9 cellular contexts compared by ENCODE assay signal in genomic region chrX:69153060-69153730, GRCh38. TPM values are rescaled to one million over a fixed set of nuclear protein-coding genes. Genes with fewer than 3 reads are reported as not detected.
DNase-seq lines count a peak whose midpoint lies in the region; ATAC-seq and TF ChIP-seq lines count a peak whose summit lies in the region.
"Had no signal": no experiment of that assay in that cellular context is flagged by ENCODE, and none has a peak within 500 bp of the region (broad histone marks: within the 10 kb centered on the region; RNA-seq: fewer than 3 reads in every experiment).

No MANE protein-coding gene starts in this region.

- H4K20me1 ChIP-seq in MM.1S (ENCODE audit: insufficient read depth, low read length) = no peaks in the 10 kb centered on the region

- no peaks in the 10 kb centered on the region for H3F3A ChIP-seq in MM.1S (ENCODE audit: insufficient read depth, low read length)

- ATAC-seq in right lobe of liver (peak; percentile 14 to 31 (median 19)), HG02798 (IDR thresholded peaks at IDR 0.05; ENCODE audit: poor library complexity, unreplicated experiment) (no peak)
- ATAC-seq: stimulated activated naive CD8-positive, alpha-beta T cell treated with anti-CD3 and anti-CD28 coated beads, Interleukin-15, Interleukin-2, amounts not matched to agents 100 U/mL and 50 U/mL, for 24 hours had no signal

- H3K27ac ChIP-seq in endodermal cell (ENCODE audit: low read depth, low read length) (peak overlapping the region; percentile 81), right lobe of liver (no peak overlapping the region), MM.1S (ENCODE audit: low read length) (no peak overlapping the region)

- no peak overlapping the region for H3K4me2 ChIP-seq in MM.1S (ENCODE audit: low read depth, low read length)

- WGBS in endodermal cell (ENCODE audit: insufficient coverage in 1 of 2, insufficient read length in 1 of 2), 2 experiments = 0 to 72% methylated on average over 1 to 8 of the region's 8 CpGs
- 40% methylated on average over 3 of the region's 8 CpGs for WGBS in right lobe of liver (ENCODE audit: insufficient coverage, low coverage, low lambda C conversion rate, missing lambda C conversion rate)

- no peak for TF ChIP-seq CTCF in endodermal cell (conservative IDR thresholded peaks at IDR 0.05)
- no peak for TF ChIP-seq CTCF in right lobe of liver (IDR thresholded peaks at IDR 0.05)
- TF ChIP-seq CTCF in type B pancreatic cell (conservative IDR thresholded peaks at IDR 0.05) = no peak
- no peak for TF ChIP-seq CTCF in MM.1S (IDR thresholded peaks at IDR 0.05; ENCODE audit: low read length)

- TF ChIP-seq POLR2A in right lobe of liver (IDR thresholded peaks at IDR 0.05) = no peak

- H3K4me3 Mint-ChIP-seq in endodermal cell (no peak overlapping the region), type B pancreatic cell (no peak overlapping the region)
- H3K4me3 Mint-ChIP-seq in activated CD4-positive, alpha-beta T cell treated with anti-CD3 and anti-CD28 coated beads, Interleukin-2, amount 10 ng/mL, durations not matched to agents 24 days and 14 days = no peak overlapping the region
- H3K4me3 Mint-ChIP-seq: central memory CD8-positive, alpha-beta T cell had no signal

- H3K36me3 Mint-ChIP-seq in endodermal cell (ENCODE audit: low read depth) (no peaks in the 10 kb centered on the region), type B pancreatic cell (no peaks in the 10 kb centered on the region)
- H3K36me3 Mint-ChIP-seq in activated CD4-positive, alpha-beta T cell treated with anti-CD3 and anti-CD28 coated beads, Interleukin-2, amount 10 ng/mL, durations not matched to agents 24 days and 14 days (ENCODE audit: low read depth) = no peaks in the 10 kb centered on the region

- intact Hi-C loops in right lobe of liver (cut with DNase I) = no loop called here
- intact Hi-C loops in activated CD4-positive, alpha-beta T cell treated with anti-CD3 and anti-CD28 coated beads, Interleukin-2, amount 10 ng/mL, durations not matched to agents 24 days and 14 days (cut with micrococcal nuclease) = no loop called here

- H3K36me3 ChIP-seq in endodermal cell (ENCODE audit: control insufficient read depth, insufficient read depth, low read length) = no peaks in the 10 kb centered on the region
- no peaks in the 10 kb centered on the region for H3K36me3 ChIP-seq in right lobe of liver
- H3K36me3 ChIP-seq in MM.1S (replicated peaks; ENCODE audit: insufficient read depth, low read length) = no peaks in the 10 kb centered on the region

- no peaks in the 10 kb centered on the region for H3K9me2 ChIP-seq in MM.1S (replicated peaks; ENCODE audit: insufficient read depth, low read length)

- no peaks in the 10 kb centered on the region for H3K4me1 ChIP-seq in endodermal cell (ENCODE audit: control insufficient read depth, insufficient read depth, low read length)
- no peaks in the 10 kb centered on the region for H3K4me1 ChIP-seq in right lobe of liver
- H3K4me1 ChIP-seq in MM.1S (ENCODE audit: low read length) = no peaks in the 10 kb centered on the region

- H3K27me3 ChIP-seq in endodermal cell (ENCODE audit: control insufficient read depth, insufficient read depth, low read length, poor library complexity, severe bottlenecking) (no peaks in the 10 kb centered on the region), right lobe of liver (no peaks in the 10 kb centered on the region), MM.1S (replicated peaks; ENCODE audit: insufficient read depth, low read length) (no peaks in the 10 kb centered on the region)

- peak overlapping the region; percentile 82 for H3K27ac Mint-ChIP-seq in endodermal cell
- H3K27ac Mint-ChIP-seq in type B pancreatic cell = peak overlapping the region; percentile 86
- H3K27ac Mint-ChIP-seq in activated CD4-positive, alpha-beta T cell treated with anti-CD3 and anti-CD28 coated beads, Interleukin-2, amount 10 ng/mL, durations not matched to agents 24 days and 14 days = no peak overlapping the region

- no peak overlapping the region for H2AFZ ChIP-seq in MM.1S (ENCODE audit: low read length)

- H3K4me1 Mint-ChIP-seq in endodermal cell (peaks cover 33% of the 10 kb centered on the region), type B pancreatic cell (ENCODE audit: unreplicated experiment) (peaks cover 26% of the 10 kb centered on the region)
- no peaks in the 10 kb centered on the region for H3K4me1 Mint-ChIP-seq in activated CD4-positive, alpha-beta T cell treated with anti-CD3 and anti-CD28 coated beads, Interleukin-2, amount 10 ng/mL, durations not matched to agents 24 days and 14 days
- H3K4me1 Mint-ChIP-seq: central memory CD8-positive, alpha-beta T cell had no signal

- H3K9ac ChIP-seq in endodermal cell (ENCODE audit: extremely low read depth, low read length, poor library complexity, severe bottlenecking) = no peak overlapping the region
- no peak overlapping the region for H3K9ac ChIP-seq in MM.1S (ENCODE audit: low read length)

- H3K79me2 ChIP-seq in MM.1S (ENCODE audit: low read length) = no peaks in the 10 kb centered on the region

- H3K4me3 ChIP-seq in endodermal cell (ENCODE audit: low read length) = no peak overlapping the region
- H3K4me3 ChIP-seq in right lobe of liver = no peak overlapping the region
- no peak overlapping the region for H3K4me3 ChIP-seq in MM.1S (ENCODE audit: low read length)

- H3K9me3 ChIP-seq in endodermal cell (ENCODE audit: control insufficient read depth, low read length) = no peaks in the 10 kb centered on the region
- no peaks in the 10 kb centered on the region for H3K9me3 ChIP-seq in right lobe of liver
- no peaks in the 10 kb centered on the region for H3K9me3 ChIP-seq in MM.1S (replicated peaks; ENCODE audit: insufficient read depth, low read length)

- DNase-seq in NCI-H82 (lab: John Stamatoyannopoulos, UW) (peak; percentile 69), endodermal cell (peak; percentile 91), right lobe of liver (no peak), type B pancreatic cell (ENCODE audit: extremely low spot score, unreplicated experiment) (peak; percentile 74), MM.1S (no peak)
- DNase-seq in activated CD4-positive, alpha-beta T cell treated with anti-CD3 and anti-CD28 coated beads, Interleukin-2, amount 10 ng/mL, durations not matched to agents 24 days and 14 days = no peak
- DNase-seq: stimulated activated naive CD8-positive, alpha-beta T cell treated with anti-CD3 and anti-CD28 coated beads, Interleukin-15, Interleukin-2, amounts not matched to agents 100 U/mL and 50 U/mL, for 24 hours had no signal

- H3K9me3 Mint-ChIP-seq in endodermal cell (peaks cover 43% of the 10 kb centered on the region), type B pancreatic cell (no peaks in the 10 kb centered on the region)
- no peaks in the 10 kb centered on the region for H3K9me3 Mint-ChIP-seq in activated CD4-positive, alpha-beta T cell treated with anti-CD3 and anti-CD28 coated beads, Interleukin-2, amount 10 ng/mL, durations not matched to agents 24 days and 14 days
- H3K9me3 Mint-ChIP-seq: central memory CD8-positive, alpha-beta T cell had no signal

- H3K27me3 Mint-ChIP-seq in endodermal cell (ENCODE audit: insufficient read depth) (no peaks in the 10 kb centered on the region), type B pancreatic cell (no peaks in the 10 kb centered on the region)
- no peaks in the 10 kb centered on the region for H3K27me3 Mint-ChIP-seq in activated CD4-positive, alpha-beta T cell treated with anti-CD3 and anti-CD28 coated beads, Interleukin-2, amount 10 ng/mL, durations not matched to agents 24 days and 14 days
- H3K27me3 Mint-ChIP-seq: central memory CD8-positive, alpha-beta T cell had no signal

RNA-seq across cellular contexts. Expression of gene PJA1, which starts 12.1 kb away (rescaled TPM):
- 10 to 100 TPM; 32.0 to 32.6 TPM for total RNA-seq in endodermal cell
- 56.6 TPM for polyA plus RNA-seq in endodermal cell (2013, experiment 1 of 2)
- 53.0 TPM for polyA plus RNA-seq in endodermal cell (2013, experiment 2 of 2)
- total RNA-seq in right lobe of liver = 10 to 100 TPM in 1 of 6 experiments, 1 to 10 TPM in 5; 3.9 to 10.4 (median 6.7) TPM
- total RNA-seq in type B pancreatic cell (ENCODE audit: low replicate concordance) = 47.5 and 50.6 TPM in 2 replicates
- total RNA-seq in activated CD4-positive, alpha-beta T cell treated with anti-CD3 and anti-CD28 coated beads, Interleukin-2, amount 10 ng/mL, durations not matched to agents 24 days and 14 days = 14.4 and 15.5 TPM in 2 replicates

Comparison
In these comparisons a context has a peak if more than half of its experiments do, and no peak if none do; other contexts are left out.
1. DNase-seq: peak in NCI-H82 (single experiment), endodermal cell (single experiment) and type B pancreatic cell (single experiment); none in right lobe of liver (0 of 3), MM.1S (single experiment) and activated CD4-positive, alpha-beta T cell treated with anti-CD3 and anti-CD28 coated beads, Interleukin-2, amount 10 ng/mL, durations not matched to agents 24 days and 14 days (single experiment).